Comparison of ENCODE assay signal across 19 cellular contexts in the genomic region with DNA sequence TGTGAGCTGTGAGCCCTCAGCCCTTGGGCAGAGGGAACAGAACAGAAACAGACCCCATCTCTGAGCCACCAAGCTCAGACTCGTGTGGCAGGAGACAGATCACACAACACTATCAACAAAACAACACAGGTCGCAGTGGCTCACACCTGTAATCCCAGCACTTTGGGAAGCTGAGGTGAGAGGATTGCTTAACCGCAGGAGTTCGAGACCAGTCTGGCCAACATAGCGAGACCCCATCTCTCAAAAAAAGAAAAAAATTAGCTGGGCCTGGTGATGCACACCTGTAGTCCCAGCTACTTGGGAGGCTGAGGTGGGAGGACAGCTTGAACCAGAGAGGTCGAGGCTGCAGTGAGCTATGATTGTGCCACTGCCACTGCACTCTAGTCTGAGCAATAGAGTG. TPM values are rescaled to one million over a fixed set of nuclear protein-coding genes. Genes with fewer than 3 reads are reported as not detected.
DNase-seq lines count a peak whose midpoint lies in the region; ATAC-seq and TF ChIP-seq lines count a peak whose summit lies in the region.
"Had no signal": no experiment of that assay in that cellular context is flagged by ENCODE, and none has a peak within 500 bp of the region (broad histone marks: within the 10 kb centered on the region; RNA-seq: fewer than 3 reads in every experiment).

No MANE protein-coding gene starts in this region.

- 0 out of 2 replicates have a peak overlapping the region, but pooled peaks have one; percentile 18 for H3K27ac ChIP-seq in DND-41 (ENCODE audit: low read length)
- H3K27ac ChIP-seq in neuronal stem cell (replicated peaks; ENCODE audit: low read length): no peak overlapping the region

- peak overlapping the region; percentile 61 for H3K27ac Mint-ChIP-seq in T-helper 17 cell
- H3K27ac Mint-ChIP-seq in activated naive CD8-positive, alpha-beta T cell treated with anti-CD3 and anti-CD28 coated beads, Interleukin-2, amount 50 U/mL, for 24 hours: no peak overlapping the region

- ATAC-seq in DND-41 (ENCODE audit: insufficient read depth, low read depth) (no peak), T-helper 17 cell (no peak), GM19035 (IDR thresholded peaks at IDR 0.05; ENCODE audit: unreplicated experiment) (no peak)
- no peak for ATAC-seq in activated naive CD8-positive, alpha-beta T cell treated with anti-CD3 and anti-CD28 coated beads, Interleukin-2, amount 50 U/mL, for 24 hours

- TF ChIP-seq CTCF in DND-41 (IDR thresholded peaks at IDR 0.05; ENCODE audit: borderline replicate concordance, extremely low read depth, low read length, poor library complexity, severe bottlenecking): no peak

- H3K9ac ChIP-seq in DND-41 (ENCODE audit: low read depth, low read length): no peak overlapping the region
- no peak overlapping the region for H3K9ac ChIP-seq in neuronal stem cell (ENCODE audit: low read depth, low read length, poor library complexity)

- H3K9me3 ChIP-seq in DND-41 (ENCODE audit: insufficient read depth, low read length, severe bottlenecking): no peaks in the 10 kb centered on the region
- H3K9me3 ChIP-seq in T-helper 17 cell (ENCODE audit: control insufficient read depth, low read length, poor library complexity, severe bottlenecking): no peaks in the 10 kb centered on the region
- no peaks in the 10 kb centered on the region for H3K9me3 ChIP-seq in neuronal stem cell (replicated peaks in 1 of 2; ENCODE audit: control insufficient read depth in 2 of 2, insufficient read depth in 1 of 2, low read depth in 1 of 2, low read length in 2 of 2)
- H3K9me3 ChIP-seq: BE2C had no signal

- H2BK12ac ChIP-seq in neuronal stem cell (ENCODE audit: low read length): no peak overlapping the region

- H3K36me3 ChIP-seq in DND-41 (ENCODE audit: insufficient read depth, low read length) (peaks cover 14% of the 10 kb centered on the region), neuronal stem cell (replicated peaks in 1 of 2; ENCODE audit: control insufficient read depth in 2 of 2, insufficient read depth in 2 of 2, low read length in 2 of 2) (no peaks in the 10 kb centered on the region)
- H3K36me3 ChIP-seq: BE2C had no signal

- peak overlapping the region; percentile 25 for H3K23ac ChIP-seq in neuronal stem cell (ENCODE audit: low read depth, low read length, poor library complexity)

- no CpG with 5 or more reads among the region's 6 CpGs for WGBS in neuronal stem cell (ENCODE audit: extremely low coverage in 2 of 2, insufficient read length in 2 of 2, insufficient replicate concordance in 1 of 2), 2 donors

- H4K91ac ChIP-seq in neuronal stem cell (ENCODE audit: low read depth, low read length, poor library complexity): no peak overlapping the region

- H3K18ac ChIP-seq in neuronal stem cell (ENCODE audit: low read length): no peak overlapping the region

- H2BK120ac ChIP-seq in neuronal stem cell (ENCODE audit: low read depth, low read length): no peak overlapping the region

- H3K79me1 ChIP-seq in neuronal stem cell (ENCODE audit: low read depth, low read length): no peaks in the 10 kb centered on the region

- no peak overlapping the region for H3K4me3 ChIP-seq in DND-41 (ENCODE audit: low read depth in 1 of 2, low read length in 2 of 2)
- H3K4me3 ChIP-seq in neuronal stem cell (ENCODE audit: low read length in 2 of 2): no peak overlapping the region

- H3K4me2 ChIP-seq in DND-41 (ENCODE audit: insufficient read depth, low read length) (no peak overlapping the region), neuronal stem cell (ENCODE audit: insufficient read depth, low read length, poor library complexity, severe bottlenecking) (no peak overlapping the region)

- H3K4me3 Mint-ChIP-seq in T-helper 17 cell: no peak overlapping the region
- no peak overlapping the region for H3K4me3 Mint-ChIP-seq in activated naive CD8-positive, alpha-beta T cell treated with anti-CD3 and anti-CD28 coated beads, Interleukin-2, amount 50 U/mL, for 24 hours

- no peaks in the 10 kb centered on the region for H3K9me3 Mint-ChIP-seq in activated naive CD8-positive, alpha-beta T cell treated with anti-CD3 and anti-CD28 coated beads, Interleukin-2, amount 50 U/mL, for 24 hours

- H2BK15ac ChIP-seq in neuronal stem cell (ENCODE audit: low read length): no peak overlapping the region

- peaks cover 36% of the 10 kb centered on the region for H3K79me2 ChIP-seq in DND-41 (ENCODE audit: insufficient read depth, low read length)

- peaks cover 13% of the 10 kb centered on the region for H3K4me1 Mint-ChIP-seq in T-helper 17 cell
- peaks cover 12% of the 10 kb centered on the region for H3K4me1 Mint-ChIP-seq in activated naive CD8-positive, alpha-beta T cell treated with anti-CD3 and anti-CD28 coated beads, Interleukin-2, amount 50 U/mL, for 24 hours

- no peak overlapping the region for H2BK5ac ChIP-seq in neuronal stem cell (ENCODE audit: low read length)

- H2AFZ ChIP-seq in DND-41 (ENCODE audit: low read depth, low read length) (no peak overlapping the region), neuronal stem cell (ENCODE audit: low read length) (no peak overlapping the region)

- no peaks in the 10 kb centered on the region for H3K27me3 ChIP-seq in DND-41 (ENCODE audit: insufficient read depth, low read length, poor library complexity)
- H3K27me3 ChIP-seq in neuronal stem cell (ENCODE audit: control insufficient read depth in 3 of 3, insufficient read depth in 3 of 3, low read depth in 1 of 3, low read length in 3 of 3): no peaks in the 10 kb centered on the region
- H3K27me3 ChIP-seq: BE2C had no signal

- no peak overlapping the region for H3K4ac ChIP-seq in neuronal stem cell (ENCODE audit: low read length)

- DNase-seq in DND-41 (no peak), T-helper 17 cell (no peak), erythroblast (lab: John Stamatoyannopoulos, UW) (no peak), neuronal stem cell (ENCODE audit: low spot score) (no peak), NCI-H128 (lab: John Stamatoyannopoulos, UW; ENCODE audit: unreplicated experiment) (no peak)
- DNase-seq in activated naive CD8-positive, alpha-beta T cell treated with anti-CD3 and anti-CD28 coated beads, Interleukin-2, amount 50 U/mL, for 24 hours: no peak
- DNase-seq: DMS153, H7, NCI-H1417 treated with DMSO at 0.1 percent for 48 hours, NCI-H2029, NCI-H2171 treated with DMSO at 0.1 percent for 48 hours, NCI-H510A, NCI-H82, SIG-M5 had no signal

- H3K4me1 ChIP-seq in DND-41 (ENCODE audit: insufficient read depth, low read length): peaks cover 5% of the 10 kb centered on the region
- H3K4me1 ChIP-seq in neuronal stem cell (ENCODE audit: control insufficient read depth in 2 of 2, insufficient read depth in 1 of 2, low read depth in 1 of 2, low read length in 2 of 2): peaks cover 4 to 8% of the 10 kb centered on the region in 2 donors

- peak overlapping the region; percentile 3 for H2AK5ac ChIP-seq in neuronal stem cell (ENCODE audit: low read depth, low read length)

- no peak overlapping the region for H3K14ac ChIP-seq in neuronal stem cell (ENCODE audit: low read length)

- peaks cover 2% of the 10 kb centered on the region for H3K36me3 Mint-ChIP-seq in T-helper 17 cell (ENCODE audit: low read depth)
- H3K36me3 Mint-ChIP-seq in activated naive CD8-positive, alpha-beta T cell treated with anti-CD3 and anti-CD28 coated beads, Interleukin-2, amount 50 U/mL, for 24 hours (ENCODE audit: low read depth): peaks cover 5% of the 10 kb centered on the region

- TF ChIP-seq POLR2A in erythroblast (IDR thresholded peaks at IDR 0.05; ENCODE audit: low read length): peak; percentile 1

- no peaks in the 10 kb centered on the region for H3K27me3 Mint-ChIP-seq in T-helper 17 cell
- H3K27me3 Mint-ChIP-seq in activated naive CD8-positive, alpha-beta T cell treated with anti-CD3 and anti-CD28 coated beads, Interleukin-2, amount 50 U/mL, for 24 hours: no peaks in the 10 kb centered on the region

- peaks cover 8% of the 10 kb centered on the region; the same call in 1 of the 2 replicates for H4K20me1 ChIP-seq in DND-41 (ENCODE audit: insufficient read depth, low read length)

- no peak overlapping the region for H4K8ac ChIP-seq in neuronal stem cell (ENCODE audit: low read depth, low read length)

RNA-seq across cellular contexts. Expression of a gene that starts 5.5 kb away (rescaled TPM):
- total RNA-seq in T-helper 17 cell: under 1 TPM; 0.72 to 0.96 TPM
- 165 TPM for polyA plus RNA-seq in neuronal stem cell (2013, experiment 1 of 2)
- polyA plus RNA-seq in neuronal stem cell (2013, experiment 2 of 2): 168 TPM

RNA-seq across cellular contexts. Expression of a gene that starts 10.5 kb away (rescaled TPM):
- total RNA-seq in T-helper 17 cell: 100 to 1,000 TPM; 122 to 147 TPM
- polyA plus RNA-seq in neuronal stem cell (2013, experiment 1 of 2): 0.25 TPM
- polyA plus RNA-seq in neuronal stem cell (2013, experiment 2 of 2): 0.17 TPM
- total RNA-seq: IMR-90, LHCN-M2, RPMI7951 had no signal
- polyA plus RNA-seq: IMR-90 had no signal
